In genomic region chr16:87391950-87392822, GRCh38 we compare ENCODE assay signal across 8 cellular contexts. TPM values are rescaled to one million over a fixed set of nuclear protein-coding genes. Genes with fewer than 3 reads are reported as not detected.
DNase-seq lines count a peak whose midpoint lies in the region; ATAC-seq and TF ChIP-seq lines count a peak whose summit lies in the region.

Gene MAP1LC3B, plus strand, starts transcription at chr16:87392336. Its CDS starts 92 bp downstream, at chr16:87392428.

- H3K4me2 ChIP-seq in Loucy (ENCODE audit: low read depth, low read length, poor library complexity, severe bottlenecking): peak within 1 kb of the TSS; percentile 95

- H3K9me3 Mint-ChIP-seq in activated T-helper 2 cell treated with anti-CD3 and anti-CD28 coated beads, Interferon-gamma antibody, Interleukin-2, Interleukin-4, amounts not matched to agents 10 μg/mL and 5 μg/mL and 100 μg/mL, durations not matched to agents 14 hours and 24 hours and 36 hours: no peaks in the 10 kb centered on the region
- H3K9me3 Mint-ChIP-seq in natural killer cell treated with Interleukin-12 subunit alpha and Interleukin-12 subunit beta and Interleukin-15 and Interleukin-18, amount 100 ng/mL, for 72 hours: no peaks in the 10 kb centered on the region

- H3K27me3 Mint-ChIP-seq in activated T-helper 2 cell treated with anti-CD3 and anti-CD28 coated beads, Interferon-gamma antibody, Interleukin-2, Interleukin-4, amounts not matched to agents 10 μg/mL and 5 μg/mL and 100 μg/mL, durations not matched to agents 14 hours and 24 hours and 36 hours (ENCODE audit: low read depth): no peaks in the 10 kb centered on the region
- H3K27me3 Mint-ChIP-seq in natural killer cell treated with Interleukin-12 subunit alpha and Interleukin-12 subunit beta and Interleukin-15 and Interleukin-18, amount 100 ng/mL, for 72 hours: no peaks in the 10 kb centered on the region

- peak within 1 kb of the TSS; percentile 95 for H3K27ac Mint-ChIP-seq in activated T-helper 2 cell treated with anti-CD3 and anti-CD28 coated beads, Interferon-gamma antibody, Interleukin-2, Interleukin-4, amounts not matched to agents 10 μg/mL and 5 μg/mL and 100 μg/mL, durations not matched to agents 14 hours and 24 hours and 36 hours
- H3K27ac Mint-ChIP-seq in natural killer cell treated with Interleukin-12 subunit alpha and Interleukin-12 subunit beta and Interleukin-15 and Interleukin-18, amount 100 ng/mL, for 72 hours: peak within 1 kb of the TSS; percentile 90 to 98

- peaks cover 42% of the 10 kb centered on the region for H3K79me2 ChIP-seq in Loucy (ENCODE audit: insufficient read depth, low read length)

- peaks cover 37% of the 10 kb centered on the region for H4K20me1 ChIP-seq in Loucy (ENCODE audit: insufficient read depth, low read length, poor library complexity, severe bottlenecking)

- no peaks in the 10 kb centered on the region for H3K36me3 ChIP-seq in Loucy (ENCODE audit: insufficient read depth, low read length)
- peaks cover 15% of the 10 kb centered on the region for H3K36me3 ChIP-seq in RWPE2 (ENCODE audit: low read depth)

- intact Hi-C loops in activated T-helper 2 cell treated with anti-CD3 and anti-CD28 coated beads, Interferon-gamma antibody, Interleukin-2, Interleukin-4, amounts not matched to agents 10 μg/mL and 5 μg/mL and 100 μg/mL, durations not matched to agents 14 hours and 24 hours and 36 hours (cut with micrococcal nuclease): loop anchor here (1.0 to 5.0 kb wide), 3 partner anchors 8 to 559 kb away; partner anchors contain the start of genes BANP and ZCCHC14

- H3K4me3 Mint-ChIP-seq in activated T-helper 2 cell treated with anti-CD3 and anti-CD28 coated beads, Interferon-gamma antibody, Interleukin-2, Interleukin-4, amounts not matched to agents 10 μg/mL and 5 μg/mL and 100 μg/mL, durations not matched to agents 14 hours and 24 hours and 36 hours (ENCODE audit: low read depth): peak within 1 kb of the TSS; percentile 90
- H3K4me3 Mint-ChIP-seq in natural killer cell treated with Interleukin-12 subunit alpha and Interleukin-12 subunit beta and Interleukin-15 and Interleukin-18, amount 100 ng/mL, for 72 hours: peak within 1 kb of the TSS; percentile 96

- peaks cover 24% of the 10 kb centered on the region for H3K36me3 Mint-ChIP-seq in activated T-helper 2 cell treated with anti-CD3 and anti-CD28 coated beads, Interferon-gamma antibody, Interleukin-2, Interleukin-4, amounts not matched to agents 10 μg/mL and 5 μg/mL and 100 μg/mL, durations not matched to agents 14 hours and 24 hours and 36 hours (ENCODE audit: low read depth)
- H3K36me3 Mint-ChIP-seq in natural killer cell treated with Interleukin-12 subunit alpha and Interleukin-12 subunit beta and Interleukin-15 and Interleukin-18, amount 100 ng/mL, for 72 hours: peaks cover 6% of the 10 kb centered on the region

- no peaks in the 10 kb centered on the region for H3K9me2 ChIP-seq in Loucy (replicated peaks; ENCODE audit: low read depth, low read length)

- DNase-seq in EH (ENCODE audit: low read depth) (peak; percentile 96), H4 (ENCODE audit: low spot score) (peak; percentile 95), RWPE2 (ENCODE audit: low spot score) (peak; percentile 93), fibroblast of mammary gland (ENCODE audit: low read depth) (peak; percentile 93)
- peak; percentile 99 for DNase-seq in activated T-helper 2 cell treated with anti-CD3 and anti-CD28 coated beads, Interferon-gamma antibody, Interleukin-2, Interleukin-4, amounts not matched to agents 10 μg/mL and 5 μg/mL and 100 μg/mL, durations not matched to agents 14 hours and 24 hours and 36 hours (ENCODE audit: low spot score)
- peak; percentile 98 for DNase-seq in natural killer cell treated with Interleukin-12 subunit alpha and Interleukin-12 subunit beta and Interleukin-15 and Interleukin-18, amount 100 ng/mL, for 72 hours (ENCODE audit: low spot score)
- peak; percentile 92 for DNase-seq in stimulated activated naive CD4-positive, alpha-beta T cell treated with Interleukin-2 at 50 U/mL for 16 hours (lab: John Stamatoyannopoulos, UW)

- H3K9ac ChIP-seq in Loucy (ENCODE audit: low read depth, low read length, poor library complexity, severe bottlenecking): peak within 1 kb of the TSS; percentile 93

- H3K4me1 ChIP-seq in Loucy (ENCODE audit: insufficient read depth, low read length, poor library complexity, severe bottlenecking) (peaks cover 54% of the 10 kb centered on the region), RWPE2 (ENCODE audit: insufficient read depth, poor library complexity, severe bottlenecking) (peaks cover 26% of the 10 kb centered on the region)

- peaks cover 4% of the 10 kb centered on the region; the same call in 1 of the 2 replicates for H3F3A ChIP-seq in Loucy (ENCODE audit: low read depth)

- no peak for TF ChIP-seq CTCF in Loucy (conservative IDR thresholded peaks at IDR 0.05; ENCODE audit: low read length)
- no peak for TF ChIP-seq CTCF in RWPE2 (IDR thresholded peaks at IDR 0.05; ENCODE audit: poor library complexity, severe bottlenecking)
- no peak for TF ChIP-seq CTCF in fibroblast of mammary gland (conservative IDR thresholded peaks at IDR 0.05; ENCODE audit: control insufficient read depth, insufficient read depth, low read depth, low read length)

- H3K27ac ChIP-seq in RWPE2 (ENCODE audit: poor library complexity, severe bottlenecking): peak within 1 kb of the TSS; percentile 73

- H3K4me1 Mint-ChIP-seq in activated T-helper 2 cell treated with anti-CD3 and anti-CD28 coated beads, Interferon-gamma antibody, Interleukin-2, Interleukin-4, amounts not matched to agents 10 μg/mL and 5 μg/mL and 100 μg/mL, durations not matched to agents 14 hours and 24 hours and 36 hours (ENCODE audit: low read depth): peaks cover 50% of the 10 kb centered on the region
- H3K4me1 Mint-ChIP-seq in natural killer cell treated with Interleukin-12 subunit alpha and Interleukin-12 subunit beta and Interleukin-15 and Interleukin-18, amount 100 ng/mL, for 72 hours (ENCODE audit: low read depth in 2 of 2): peaks cover 52 to 55% of the 10 kb centered on the region in 2 donors

- H3K9me3 ChIP-seq in Loucy (ENCODE audit: insufficient read depth, low read depth, low read length) (no peaks in the 10 kb centered on the region), RWPE2 (ENCODE audit: severe bottlenecking) (no peaks in the 10 kb centered on the region)

- H3K27me3 ChIP-seq in Loucy (ENCODE audit: insufficient read depth, low read length, poor library complexity, severe bottlenecking) (no peaks in the 10 kb centered on the region), RWPE2 (ENCODE audit: insufficient read depth, poor library complexity, severe bottlenecking) (no peaks in the 10 kb centered on the region)

- peak within 1 kb of the TSS; percentile 80 for H3K4me3 ChIP-seq in Loucy (ENCODE audit: low read length, poor library complexity, severe bottlenecking)
- H3K4me3 ChIP-seq in RWPE2 (ENCODE audit: severe bottlenecking): peak within 1 kb of the TSS; percentile 96
- peak within 1 kb of the TSS; percentile 85 for H3K4me3 ChIP-seq in fibroblast of mammary gland (ENCODE audit: control insufficient read depth, low read depth, low read length)

- peak; percentile 65 for ATAC-seq in RWPE2 (ENCODE audit: low read depth)
- ATAC-seq in natural killer cell treated with Interleukin-12 subunit alpha and Interleukin-12 subunit beta and Interleukin-15 and Interleukin-18, amount 100 ng/mL, for 72 hours: peak; percentile 87 to 90

- peak within 1 kb of the TSS; percentile 42; the same call in 1 of the 2 replicates for H2AFZ ChIP-seq in Loucy (ENCODE audit: low read length)

RNA-seq across cellular contexts. Expression of gene MAP1LC3B, which starts in this region (rescaled TPM):
- 26.6 and 28.5 TPM in 2 replicates for total RNA-seq in H4 (2014; rRNA removed; shearing (Covaris generic))
- 40.6 and 43.6 TPM in 2 replicates for total RNA-seq in activated T-helper 2 cell treated with anti-CD3 and anti-CD28 coated beads, Interferon-gamma antibody, Interleukin-2, Interleukin-4, amounts not matched to agents 10 μg/mL and 5 μg/mL and 100 μg/mL, durations not matched to agents 14 hours and 24 hours and 36 hours
- 10 to 100 TPM; 41.0 to 84.2 TPM for total RNA-seq in natural killer cell treated with Interleukin-12 subunit alpha and Interleukin-12 subunit beta and Interleukin-15 and Interleukin-18, amount 100 ng/mL, for 72 hours

Comparison
In these comparisons a context has a peak if more than half of its experiments do, and no peak if none do; other contexts are left out.
1. Peak in every context shown above with its lines: DNase-seq, ATAC-seq, H3K4me3 ChIP-seq and H3K27ac ChIP-seq.